11 cellular contexts compared by ENCODE assay signal in the genomic region with DNA sequence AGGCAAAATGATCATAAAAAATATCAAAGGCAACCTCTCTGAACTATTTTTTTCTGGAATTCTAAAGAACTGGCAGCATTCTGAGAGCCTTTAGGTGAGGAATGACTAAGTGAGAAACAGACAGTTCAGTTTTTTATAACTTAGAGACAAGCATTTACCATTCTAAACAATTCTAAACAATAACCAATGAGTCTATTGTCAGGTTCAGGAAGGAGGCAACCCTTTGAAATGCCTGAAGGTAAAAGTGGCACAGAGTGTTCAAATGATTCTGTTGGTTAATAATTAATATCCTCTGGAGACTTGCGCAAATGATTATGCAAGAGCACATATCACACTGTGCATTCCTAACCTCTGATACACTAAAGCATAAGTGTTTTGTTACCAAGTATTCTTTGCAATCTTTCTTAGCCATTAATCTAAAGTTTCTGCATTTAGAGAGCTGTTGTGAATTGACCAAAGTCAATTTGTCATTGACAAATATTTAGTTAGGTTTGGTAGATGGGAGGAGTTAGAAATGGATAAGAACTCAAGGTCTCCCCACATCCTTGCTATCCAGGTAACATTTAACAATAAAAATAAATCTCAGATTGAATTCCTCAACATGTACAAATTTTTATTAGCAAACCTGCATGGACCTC. TPM values are rescaled to one million over a fixed set of nuclear protein-coding genes. Genes with fewer than 3 reads are reported as not detected.
A peak's percentile ranks its signal among the peaks of the same experiment; 100 is the strongest.
DNase-seq lines count a peak whose midpoint lies in the region; ATAC-seq lines count a peak whose summit lies in the region.
"Had no signal": no experiment of that assay in that cellular context is flagged by ENCODE, and none has a peak within 500 bp of the region (broad histone marks: within the 10 kb centered on the region; RNA-seq: fewer than 3 reads in every experiment).

No MANE protein-coding gene starts in this region.

- H3K4me3 Mint-ChIP-seq in activated CD4-positive, alpha-beta T cell treated with anti-CD3 and anti-CD28 coated beads, Interleukin-2, amount 10 ng/mL, durations not matched to agents 7 days and 5 days, result no peak overlapping the region
- H3K4me3 Mint-ChIP-seq: endodermal cell had no signal

- DNase-seq in ACHN, result peak; percentile 91
- DNase-seq in LHCN-M2 (ENCODE audit: low read depth), result peak; percentile 84
- peak; percentile 17 for DNase-seq in dedifferentiated amniotic fluid mesenchymal stem cell (ENCODE audit: extremely low spot score)
- DNase-seq in lung microvascular endothelial cell (ENCODE audit: low read depth in 2 of 2), result peak; percentile 52 to 87
- no peak for DNase-seq in NK-92 treated with Interleukin-12 subunit alpha and Interleukin-12 subunit beta, amount 100 ng/mL, for 24 hours (lab: John Stamatoyannopoulos, UW)
- DNase-seq in germinal center (ENCODE audit: low spot score), result no peak
- no peak for DNase-seq in activated CD4-positive, alpha-beta T cell treated with anti-CD3 and anti-CD28 coated beads, Interleukin-2, amount 10 ng/mL, durations not matched to agents 7 days and 5 days
- DNase-seq: activated CD4-positive, alpha-beta T cell treated with anti-CD3 and anti-CD28 coated beads, Interleukin-2, amount 50 U/mL, for 48 hours; COR-L47; endodermal cell had no signal

- H3K36me3 Mint-ChIP-seq in activated CD4-positive, alpha-beta T cell treated with anti-CD3 and anti-CD28 coated beads, Interleukin-2, amount 10 ng/mL, durations not matched to agents 7 days and 5 days (ENCODE audit: low read depth), result peaks cover 3% of the 10 kb centered on the region

- CTCF ChIA-PET in activated CD4-positive, alpha-beta T cell treated with anti-CD3 and anti-CD28 coated beads, Interleukin-2, amount 10 ng/mL, durations not matched to agents 7 days and 5 days (lab: Charles Lee), result no interaction called here

- POLR2A ChIA-PET in activated CD4-positive, alpha-beta T cell treated with anti-CD3 and anti-CD28 coated beads, Interleukin-2, amount 10 ng/mL, durations not matched to agents 7 days and 5 days (lab: Charles Lee), result no interaction called here

- in situ Hi-C loops in ACHN (cut with HindIII; ENCODE audit: low pct_ligation_motif_present, low pct_unique_long_range_greater_than_20kb, low sequenced_read_pairs), result no loop called here

- H3K4me1 Mint-ChIP-seq in activated CD4-positive, alpha-beta T cell treated with anti-CD3 and anti-CD28 coated beads, Interleukin-2, amount 10 ng/mL, durations not matched to agents 7 days and 5 days, result peaks cover 39% of the 10 kb centered on the region

- ATAC-seq in GM21360 (IDR thresholded peaks at IDR 0.05; ENCODE audit: unreplicated experiment), result no peak

- H3K27me3 Mint-ChIP-seq in activated CD4-positive, alpha-beta T cell treated with anti-CD3 and anti-CD28 coated beads, Interleukin-2, amount 10 ng/mL, durations not matched to agents 7 days and 5 days, result no peaks in the 10 kb centered on the region

- peaks cover 13% of the 10 kb centered on the region for H3K9me3 Mint-ChIP-seq in activated CD4-positive, alpha-beta T cell treated with anti-CD3 and anti-CD28 coated beads, Interleukin-2, amount 10 ng/mL, durations not matched to agents 7 days and 5 days
- H3K9me3 Mint-ChIP-seq: endodermal cell had no signal

- no peak overlapping the region for H3K27ac Mint-ChIP-seq in activated CD4-positive, alpha-beta T cell treated with anti-CD3 and anti-CD28 coated beads, Interleukin-2, amount 10 ng/mL, durations not matched to agents 7 days and 5 days
- H3K27ac Mint-ChIP-seq: endodermal cell had no signal

RNA-seq across cellular contexts. Expression of gene TGFBR2, which starts 9.2 kb away (rescaled TPM):
- total RNA-seq in LHCN-M2 (2014; rRNA removed), result 278 and 330 TPM in 2 replicates
- polyA plus RNA-seq in LHCN-M2 (2012), result 121 TPM
- total RNA-seq in lung microvascular endothelial cell, result 291 and 425 TPM in 2 replicates
- 10 to 100 TPM; 74.4 to 77.8 TPM for total RNA-seq in activated CD4-positive, alpha-beta T cell treated with anti-CD3 and anti-CD28 coated beads, Interleukin-2, amount 10 ng/mL, durations not matched to agents 7 days and 5 days

Comparison
In these comparisons a context has a peak if more than half of its experiments do, and no peak if none do; other contexts are left out.
1. DNase-seq: peak in ACHN (single experiment), LHCN-M2 (single experiment), dedifferentiated amniotic fluid mesenchymal stem cell (single experiment) and lung microvascular endothelial cell (2 of 2); none in NK-92 treated with Interleukin-12 subunit alpha and Interleukin-12 subunit beta, amount 100 ng/mL, for 24 hours (single experiment), germinal center (single experiment) and activated CD4-positive, alpha-beta T cell treated with anti-CD3 and anti-CD28 coated beads, Interleukin-2, amount 10 ng/mL, durations not matched to agents 7 days and 5 days (single experiment).